ENCODE assay signal across 9 cellular contexts in genomic region chr17:43917348-43918025, GRCh38. TPM values are rescaled to one million over a fixed set of nuclear protein-coding genes. Genes with fewer than 3 reads are reported as not detected.
DNase-seq lines count a peak whose midpoint lies in the region; ATAC-seq and TF ChIP-seq lines count a peak whose summit lies in the region.
"Had no signal": no experiment of that assay in that cellular context is flagged by ENCODE, and none has a peak within 500 bp of the region (broad histone marks: within the 10 kb centered on the region; RNA-seq: fewer than 3 reads in every experiment).

No MANE protein-coding gene starts in this region.

- no peak for TF ChIP-seq EP300 in transverse colon (IDR thresholded peaks at IDR 0.05; ENCODE audit: low read depth)

- no peaks in the 10 kb centered on the region for H3K27me3 Mint-ChIP-seq in activated CD4-positive, alpha-beta T cell treated with anti-CD3 and anti-CD28 coated beads for 36 hours

- in situ Hi-C loops in transverse colon (cut with MboI; ENCODE audit: low pct_ligation_motif_present in 1 of 4, low pct_unique_long_range_greater_than_20kb in 1 of 4, low sequenced_read_pairs in 3 of 4) = no loop called here

- TF ChIP-seq CTCF in transverse colon (IDR thresholded peaks at IDR 0.05) (peak in 4 of 5 experiments; percentile 53 to 57 (median 54)), lower leg skin (IDR thresholded peaks at IDR 0.05) (no peak)

- H3K27me3 ChIP-seq in effector memory CD4-positive, alpha-beta T cell (replicated peaks; ENCODE audit: control insufficient read depth, insufficient read depth, low read length, poor library complexity, severe bottlenecking) = no peaks in the 10 kb centered on the region
- H3K27me3 ChIP-seq in muscle layer of duodenum (ENCODE audit: low read depth, low read length) (peaks cover 4% of the 10 kb centered on the region), transverse colon (peaks cover 17% of the 10 kb centered on the region)

- TF ChIP-seq POLR2A in transverse colon (IDR thresholded peaks at IDR 0.05) (no peak), lower leg skin (IDR thresholded peaks at IDR 0.05) (no peak)

- no peaks in the 10 kb centered on the region for H3K9me3 ChIP-seq in effector memory CD4-positive, alpha-beta T cell (ENCODE audit: control insufficient read depth, low read length)
- H3K9me3 ChIP-seq in muscle layer of duodenum (ENCODE audit: control insufficient read depth in 1 of 2, low read length in 2 of 2) (no peaks in the 10 kb centered on the region), transverse colon (no peaks in the 10 kb centered on the region)

- WGBS in transverse colon (ENCODE audit: low coverage in 1 of 2), 2 donors = 27% methylated on average over 36 of the region's 43 CpGs; no CpG with 5 or more reads in 1 of the 2 donors
- 22 to 26% methylated on average over 43 of the region's 43 CpGs for WGBS in lower leg skin, 2 donors

- DNase-seq in NCI-H1092 treated with DMSO at 0.1 percent for 48 hours (lab: John Stamatoyannopoulos, UW) (peak; percentile 23), NCI-H1092 (lab: John Stamatoyannopoulos, UW) (no peak), transverse colon (peak; percentile 50), lower leg skin (ENCODE audit: low spot score in 2 of 2) (no peak), DMS 273 treated with DMSO at 0.1 percent for 48 hours (lab: John Stamatoyannopoulos, UW) (no peak)
- peak; percentile 72 for DNase-seq in activated CD4-positive, alpha-beta T cell treated with anti-CD3 and anti-CD28 coated beads for 36 hours
- peak in 1 of 3 donors; percentile 19 for DNase-seq in effector memory CD4-positive, alpha-beta T cell

- H3K4me3 Mint-ChIP-seq in activated CD4-positive, alpha-beta T cell treated with anti-CD3 and anti-CD28 coated beads for 36 hours = peak overlapping the region; percentile 55

- H3K4me3 ChIP-seq in effector memory CD4-positive, alpha-beta T cell (ENCODE audit: insufficient read depth, low read depth, low read length, poor library complexity, severe bottlenecking) = peak overlapping the region; percentile 54
- H3K4me3 ChIP-seq in muscle layer of duodenum (ENCODE audit: low read depth in 1 of 2, low read length in 2 of 2) (peak overlapping the region; percentile 7 to 50), transverse colon (peak overlapping the region in 3 of 4 donors; percentile 24 to 42 (median 26)), lower leg skin (ENCODE audit: low read depth, poor library complexity, severe bottlenecking) (no peak overlapping the region)

- intact Hi-C loops in activated CD4-positive, alpha-beta T cell treated with anti-CD3 and anti-CD28 coated beads for 36 hours (cut with DNase I, micrococcal nuclease) = no loop called here
- intact Hi-C loops in transverse colon (cut with DNase I; ENCODE audit: low total_unique reads) = no loop called here
- intact Hi-C loops in lower leg skin (cut with DNase I; ENCODE audit: low total_unique reads) = no loop called here

- H3K4me1 ChIP-seq in effector memory CD4-positive, alpha-beta T cell (ENCODE audit: control insufficient read depth, insufficient read depth, low read length, poor library complexity, severe bottlenecking) = peaks cover 7% of the 10 kb centered on the region
- peaks cover 0 to 4% of the 10 kb centered on the region in 2 donors for H3K4me1 ChIP-seq in muscle layer of duodenum (ENCODE audit: control insufficient read depth in 1 of 2, insufficient read depth in 2 of 2, low read length in 2 of 2)
- peaks cover 0 to 12% (median 5%) of the 10 kb centered on the region in 4 donors for H3K4me1 ChIP-seq in transverse colon

- H3K9me3 Mint-ChIP-seq in activated CD4-positive, alpha-beta T cell treated with anti-CD3 and anti-CD28 coated beads for 36 hours (ENCODE audit: low read depth) = peaks cover 4% of the 10 kb centered on the region

- H3K36me3 ChIP-seq in effector memory CD4-positive, alpha-beta T cell (ENCODE audit: control insufficient read depth, insufficient read depth, low read length) = no peaks in the 10 kb centered on the region
- H3K36me3 ChIP-seq in muscle layer of duodenum (ENCODE audit: control insufficient read depth in 1 of 2, insufficient read depth in 2 of 2, low read length in 2 of 2) (no peaks in the 10 kb centered on the region), transverse colon (no peaks in the 10 kb centered on the region)

- no peak overlapping the region for H3K27ac ChIP-seq in effector memory CD4-positive, alpha-beta T cell (ENCODE audit: insufficient read depth, low read length, poor library complexity, severe bottlenecking)
- H3K27ac ChIP-seq in muscle layer of duodenum (ENCODE audit: low read length) (no peak overlapping the region), transverse colon (no peak overlapping the region)

- no peaks in the 10 kb centered on the region for H3K36me3 Mint-ChIP-seq in activated CD4-positive, alpha-beta T cell treated with anti-CD3 and anti-CD28 coated beads for 36 hours (ENCODE audit: low read depth)

- POLR2A ChIA-PET in activated CD4-positive, alpha-beta T cell treated with anti-CD3 and anti-CD28 coated beads for 36 hours (lab: Charles Lee) = no interaction called here

- peaks cover 8% of the 10 kb centered on the region for H3K4me1 Mint-ChIP-seq in activated CD4-positive, alpha-beta T cell treated with anti-CD3 and anti-CD28 coated beads for 36 hours

- H3K27ac Mint-ChIP-seq in activated CD4-positive, alpha-beta T cell treated with anti-CD3 and anti-CD28 coated beads for 36 hours = no peak overlapping the region

- ATAC-seq in activated CD4-positive, alpha-beta T cell treated with anti-CD3 and anti-CD28 coated beads for 36 hours = peak; percentile 82

- CTCF ChIA-PET in activated CD4-positive, alpha-beta T cell treated with anti-CD3 and anti-CD28 coated beads for 36 hours (lab: Charles Lee) = interaction anchor here (1.0 to 1.3 kb wide), 3 partner anchors 8 to 39 kb away, joined by 3 to 5 read pairs (median 3); no protein-coding TSS in a partner anchor

RNA-seq across cellular contexts. Expression of gene MPP2, which starts 10.2 kb away (rescaled TPM):
- 1 to 10 TPM; 1.2 to 1.3 TPM for total RNA-seq in activated CD4-positive, alpha-beta T cell treated with anti-CD3 and anti-CD28 coated beads for 36 hours
- total RNA-seq in transverse colon (1 to 10 TPM; 3.4 to 4.9 (median 4.2) TPM), lower leg skin (10 to 100 TPM in 1 of 4 donors, 1 to 10 TPM in 2, under 1 TPM in 1; 0.42 to 10.7 (median 3.7) TPM)

RNA-seq across cellular contexts. Expression of gene PPY, which starts 24.8 kb away (rescaled TPM):
- total RNA-seq in activated CD4-positive, alpha-beta T cell treated with anti-CD3 and anti-CD28 coated beads for 36 hours = not detected
- total RNA-seq in transverse colon = not detected
- total RNA-seq in lower leg skin = not detected
- total RNA-seq: temporal lobe had no signal

RNA-seq across cellular contexts. Expression of gene PYY, which starts 36.3 kb away (rescaled TPM):
- total RNA-seq in activated CD4-positive, alpha-beta T cell treated with anti-CD3 and anti-CD28 coated beads for 36 hours = not detected
- total RNA-seq in transverse colon = 10 to 100 TPM in 3 of 4 donors, not detected in 1; 27.7 to 89.2 (median 52.1) TPM
- not detected for total RNA-seq in lower leg skin
- total RNA-seq: temporal lobe had no signal

Comparison
In these comparisons a context has a peak if more than half of its experiments do, and no peak if none do; other contexts are left out.
1. DNase-seq: peak in NCI-H1092 treated with DMSO at 0.1 percent for 48 hours (single experiment), activated CD4-positive, alpha-beta T cell treated with anti-CD3 and anti-CD28 coated beads for 36 hours (single experiment) and transverse colon (single experiment); none in NCI-H1092 (single experiment), lower leg skin (0 of 2) and DMS 273 treated with DMSO at 0.1 percent for 48 hours (single experiment).
2. CTCF ChIP-seq: peak in transverse colon (4 of 5); none in lower leg skin (0 of 3).